In the genomic region with DNA sequence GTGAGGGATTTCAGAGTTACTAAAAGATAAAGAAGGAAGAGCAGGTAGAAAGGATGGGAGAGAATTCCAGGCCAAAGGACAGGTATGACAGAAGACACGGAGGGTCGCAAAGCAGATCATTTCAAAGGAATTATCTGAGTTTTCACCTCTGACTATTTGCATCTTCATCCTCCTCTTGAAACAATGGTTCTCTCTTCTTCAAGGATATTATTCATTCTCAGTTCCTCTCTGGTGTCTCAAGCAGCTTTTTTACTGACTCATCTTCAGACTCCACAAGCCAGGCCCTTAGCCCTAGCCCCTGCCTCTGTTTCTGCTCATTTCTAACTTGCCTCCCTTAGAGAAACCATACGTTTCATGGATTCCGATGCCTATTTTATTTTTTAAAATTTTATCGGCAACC, we compare ENCODE assay signal across 9 cellular contexts. TPM values are rescaled to one million over a fixed set of nuclear protein-coding genes. Genes with fewer than 3 reads are reported as not detected.
DNase-seq lines count a peak whose midpoint lies in the region; ATAC-seq, FAIRE-seq and TF ChIP-seq lines count a peak whose summit lies in the region.
"Had no signal": no experiment of that assay in that cellular context is flagged by ENCODE, and none has a peak within 500 bp of the region (broad histone marks: within the 10 kb centered on the region; RNA-seq: fewer than 3 reads in every experiment).

No MANE protein-coding gene starts in this region.

- DNase-seq in mammary epithelial cell (peak; percentile 62), tibial nerve (ENCODE audit: low spot score in 2 of 2) (no peak), HepG2 (ENCODE audit: low spot score) (no peak), progenitor cell of endocrine pancreas (ENCODE audit: low spot score, unreplicated experiment) (no peak)
- no peak for DNase-seq in activated effector memory CD4-positive, alpha-beta T cell treated with anti-CD3 and anti-CD28 coated beads, Interleukin-2, amount 50 U/mL, for 16 hours
- DNase-seq: EL had no signal

- H3K27ac Mint-ChIP-seq in progenitor cell of endocrine pancreas = no peak overlapping the region

- H3K36me3 ChIP-seq in mammary epithelial cell (ENCODE audit: insufficient read depth, low read length) (peaks cover 20% of the 10 kb centered on the region), tibial nerve (peaks cover 0 to 92% (median 0%) of the 10 kb centered on the region in 3 donors), HepG2 (replicated peaks in 1 of 2; ENCODE audit: control insufficient read depth in 1 of 2, insufficient read depth in 2 of 2, low read length in 2 of 2) (peaks cover 9 to 34% of the 10 kb centered on the region in 2 experiments)

- H3K9me3 ChIP-seq in mammary epithelial cell (replicated peaks; ENCODE audit: insufficient read depth, low read length) = peaks cover 12% of the 10 kb centered on the region
- H3K9me3 ChIP-seq in tibial nerve = no peaks in the 10 kb centered on the region
- H3K9me3 ChIP-seq in HepG2 (ENCODE audit: low read length) = no peaks in the 10 kb centered on the region

- H3K79me2 ChIP-seq in mammary epithelial cell (ENCODE audit: insufficient read depth, low read length) (peaks cover 11% of the 10 kb centered on the region), HepG2 (ENCODE audit: insufficient read depth, low read length) (no peaks in the 10 kb centered on the region)

- intact Hi-C loops in mammary epithelial cell (cut with micrococcal nuclease) (loop anchor here (2.0 kb wide), 1 partner anchor 14 kb away; the partner anchor contains the start of gene DDX59), HepG2 (cut with micrococcal nuclease; ENCODE audit: unreplicated experiment) (no loop called here)

- ATAC-seq in GM18508 (IDR thresholded peaks at IDR 0.05; ENCODE audit: insufficient read depth, unreplicated experiment) = peak; percentile 91
- ATAC-seq in GM21390 (IDR thresholded peaks at IDR 0.05; ENCODE audit: unreplicated experiment) = peak; percentile 94
- ATAC-seq in HG03108 (IDR thresholded peaks at IDR 0.05; ENCODE audit: unreplicated experiment) = peak; percentile 91
- no peak for ATAC-seq in HepG2

- H2AFZ ChIP-seq in mammary epithelial cell (ENCODE audit: low read depth, low read length) (no peak overlapping the region), HepG2 (ENCODE audit: low read length) (no peak overlapping the region)

- H3K9ac ChIP-seq in mammary epithelial cell (ENCODE audit: insufficient read depth, low read length) (peak overlapping the region; percentile 69), HepG2 (ENCODE audit: insufficient read depth, low read depth, low read length) (no peak overlapping the region)

- H3K9me3 Mint-ChIP-seq in progenitor cell of endocrine pancreas (ENCODE audit: low read depth) = no peaks in the 10 kb centered on the region

- H3K27me3 ChIP-seq in mammary epithelial cell (ENCODE audit: insufficient read depth, low read length) = no peaks in the 10 kb centered on the region
- no peaks in the 10 kb centered on the region for H3K27me3 ChIP-seq in tibial nerve
- no peaks in the 10 kb centered on the region for H3K27me3 ChIP-seq in HepG2 (ENCODE audit: control insufficient read depth in 1 of 2, insufficient read depth in 2 of 2, low read length in 2 of 2)

- POLR2A ChIA-PET in HepG2 (lab: Yijun Ruan, JAX) = no interaction called here

- H3K27me3 Mint-ChIP-seq in progenitor cell of endocrine pancreas = no peaks in the 10 kb centered on the region

- TF ChIP-seq POLR2A in tibial nerve (IDR thresholded peaks at IDR 0.05) (no peak), HepG2 (IDR thresholded peaks at IDR 0.05; ENCODE audit: insufficient read depth in 1 of 2, low read depth in 2 of 2, low read length in 2 of 2) (no peak)

- CTCF ChIA-PET in mammary epithelial cell (lab: Charles Lee; ENCODE audit: low non-redundant PET) = no interaction called here
- CTCF ChIA-PET in HepG2 (lab: Yijun Ruan, JAX; ENCODE audit: low intra/inter-chr PET ratio, low total read pairs) = no interaction called here

- WGBS in mammary epithelial cell (ENCODE audit: low coverage, missing lambda C conversion rate) = 53% methylated on average over 5 of the region's 5 CpGs
- 90 to 92% methylated on average over 5 of the region's 5 CpGs for WGBS in tibial nerve, 2 donors
- WGBS in HepG2 (ENCODE audit: low lambda C conversion rate) = 97% methylated on average over 5 of the region's 5 CpGs

- H3K4me1 Mint-ChIP-seq in progenitor cell of endocrine pancreas (ENCODE audit: low read depth) = no peaks in the 10 kb centered on the region

- TF ChIP-seq EP300 in tibial nerve (IDR thresholded peaks at IDR 0.05) (no peak), HepG2 (IDR thresholded peaks at IDR 0.05; ENCODE audit: low read depth in 2 of 2, low read length in 2 of 2) (no peak), HepG2 (CRISPR knock-in tag; IDR thresholded peaks at IDR 0.05; ENCODE audit: borderline replicate concordance) (no peak)

- H4K20me1 ChIP-seq in mammary epithelial cell (ENCODE audit: insufficient read depth, low read length) (no peaks in the 10 kb centered on the region), HepG2 (ENCODE audit: insufficient read depth, low read length) (no peaks in the 10 kb centered on the region)

- dilution Hi-C loops in mammary epithelial cell (cut with HindIII; ENCODE audit: low sequenced_read_pairs) = no loop called here

- no peak for FAIRE-seq in HepG2 (lab: Jason Lieb, UNC)

- TF ChIP-seq RAD21 in HepG2 (CRISPR knock-in tag; IDR thresholded peaks at IDR 0.05) = no peak

- H3K4me1 ChIP-seq in mammary epithelial cell (ENCODE audit: insufficient read depth, low read length) (peaks cover 32% of the 10 kb centered on the region), tibial nerve (no peaks in the 10 kb centered on the region), HepG2 (ENCODE audit: insufficient read depth, low read length) (no peaks in the 10 kb centered on the region)

- no peak overlapping the region for H3K4me3 Mint-ChIP-seq in progenitor cell of endocrine pancreas (ENCODE audit: low read depth)

- peaks cover 25% of the 10 kb centered on the region for H3K36me3 Mint-ChIP-seq in progenitor cell of endocrine pancreas (ENCODE audit: insufficient read depth)

- BruUV-seq in mammary epithelial cell (replicated peaks; lab: Mats Ljungman, UMichigan) (TSS peak; percentile 72), HepG2 (replicated peaks; lab: Mats Ljungman, UMichigan) (no TSS peak)

- H3K4me3 ChIP-seq in mammary epithelial cell (replicated peaks in 1 of 3; ENCODE audit: insufficient read depth in 1 of 3, low read depth in 2 of 3, low read length in 3 of 3) (no peak overlapping the region), tibial nerve (no peak overlapping the region), HepG2 (replicated peaks in 1 of 3; ENCODE audit: insufficient read depth in 1 of 3, low read depth in 2 of 3, low read length in 3 of 3) (no peak overlapping the region)

- H3K27ac ChIP-seq in mammary epithelial cell (ENCODE audit: insufficient read depth, low read depth, low read length) (peak overlapping the region; percentile 89), tibial nerve (no peak overlapping the region), HepG2 (ENCODE audit: extremely low read length, insufficient read depth, low read length) (no peak overlapping the region)

- H3K4me2 ChIP-seq in mammary epithelial cell (ENCODE audit: insufficient read depth, low read depth, low read length) (peak overlapping the region; percentile 52), HepG2 (ENCODE audit: low read depth, low read length) (no peak overlapping the region)

- in situ Hi-C loops in mammary epithelial cell (cut with MboI; ENCODE audit: low sequenced_read_pairs in 2 of 2) (no loop called here), HepG2 (cut with HindIII; ENCODE audit: extremely low pct_ligation_motif_present, low pct_unique_long_range_greater_than_20kb) (no loop called here)

- no peak for TF ChIP-seq CTCF in mammary epithelial cell (conservative IDR thresholded peaks at IDR 0.05 in 1 of 2, IDR thresholded peaks at IDR 0.05 in 1 of 2; ENCODE audit: extremely low read depth in 1 of 2, insufficient read depth in 1 of 2, low read depth in 1 of 2, low read length in 2 of 2)
- TF ChIP-seq CTCF in tibial nerve (IDR thresholded peaks at IDR 0.05) = no peak
- no peak for TF ChIP-seq CTCF in HepG2 (CRISPR knock-in tag; IDR thresholded peaks at IDR 0.05)
- TF ChIP-seq CTCF in progenitor cell of endocrine pancreas (IDR thresholded peaks at IDR 0.05; ENCODE audit: unreplicated experiment) = no peak

RNA-seq across cellular contexts. Expression of gene DDX59, which starts 15.0 kb away (rescaled TPM):
- total RNA-seq in mammary epithelial cell = 10 to 100 TPM in 1 of 2 donors, 1 to 10 TPM in 1; 8.7 to 20.0 TPM
- 9.2 TPM for polyA plus RNA-seq in mammary epithelial cell
- 11.5 TPM for polyA minus RNA-seq in mammary epithelial cell
- total RNA-seq in tibial nerve = 10 to 100 TPM; 11.4 to 31.5 (median 18.5) TPM
- 14.8 and 21.7 TPM in 2 replicates for total RNA-seq in HepG2 (2016; rRNA removed; fragmentation: Illumina TruSeq; extraction: Trizol)
- total RNA-seq in HepG2 (2016; cell fraction: cytosol; rRNA removed; fragmentation: Illumina TruSeq; extraction: Trizol; ENCODE audit: low read depth) = 9.7 and 10.1 TPM in 2 replicates
- 15.3 and 21.6 TPM in 2 replicates for total RNA-seq in HepG2 (2016; cell fraction: insoluble cytoplasmic fraction; rRNA removed; fragmentation: Illumina TruSeq; extraction: Trizol)
- total RNA-seq in HepG2 (2016; cell fraction: membrane; rRNA removed; fragmentation: Illumina TruSeq; extraction: Trizol) = 15.6 and 16.7 TPM in 2 replicates
- 9.1 and 12.1 TPM in 2 replicates for total RNA-seq in HepG2 (2016; cell fraction: nucleus; rRNA removed; fragmentation: Illumina TruSeq; extraction: Trizol)
- polyA plus RNA-seq in HepG2 (2011; rRNA removed) = 11.5 and 12.1 TPM in 2 replicates
- 6.3 and 9.1 TPM in 2 replicates for polyA plus RNA-seq in HepG2 (2011; cell fraction: cytosol; rRNA removed)
- 6.7 and 7.1 TPM in 2 replicates for polyA plus RNA-seq in HepG2 (2011; cell fraction: nucleus; rRNA removed)
- polyA plus RNA-seq in HepG2 (2012) = 9.1 and 10.8 TPM in 2 replicates
- polyA plus RNA-seq in HepG2 (2016; cell fraction: cytosol; fragmentation: Illumina TruSeq; extraction: Trizol; ENCODE audit: low read depth) = 4.8 and 6.4 TPM in 2 replicates
- polyA plus RNA-seq in HepG2 (2016; cell fraction: insoluble cytoplasmic fraction; fragmentation: Illumina TruSeq; extraction: Trizol; ENCODE audit: low read depth) = 23.9 and 24.2 TPM in 2 replicates
- 7.6 and 9.1 TPM in 2 replicates for polyA plus RNA-seq in HepG2 (2016; cell fraction: membrane; fragmentation: Illumina TruSeq; extraction: Trizol; ENCODE audit: low read depth)
- 20.1 and 20.2 TPM in 2 replicates for polyA plus RNA-seq in HepG2 (2016; cell fraction: nucleus; fragmentation: Illumina TruSeq; extraction: Trizol; ENCODE audit: insufficient read depth, low read depth)
- polyA minus RNA-seq in HepG2 (2011; rRNA and poly(A)+ RNA removed; ENCODE audit: low replicate concordance) = 4.5 and 17.0 TPM in 2 replicates
- polyA minus RNA-seq in HepG2 (2011; cell fraction: cytosol; rRNA and poly(A)+ RNA removed) = 4.5 and 6.7 TPM in 2 replicates
- polyA minus RNA-seq in HepG2 (2011; cell fraction: nucleus; rRNA and poly(A)+ RNA removed) = 12.6 and 15.3 TPM in 2 replicates
- total RNA-seq in progenitor cell of endocrine pancreas = 19.2 and 21.6 TPM in 2 replicates

RNA-seq across cellular contexts. Expression of gene KIF14, which starts 34.1 kb away (rescaled TPM):
- total RNA-seq in mammary epithelial cell (10 to 100 TPM in 1 of 2 donors, under 1 TPM in 1; 0.67 to 11.7 TPM), tibial nerve (under 1 TPM in 2 of 4 donors, not detected in 2; 0.20 to 0.30 TPM), HepG2 (2016; rRNA removed; fragmentation: Illumina TruSeq; extraction: Trizol) (11.2 and 17.5 TPM in 2 replicates), progenitor cell of endocrine pancreas (7.8 and 7.9 TPM in 2 replicates)
- polyA plus RNA-seq in mammary epithelial cell (5.3 TPM), HepG2 (2011; rRNA removed) (1.5 and 3.3 TPM in 2 replicates)
- 7.4 TPM for polyA minus RNA-seq in mammary epithelial cell
- total RNA-seq in HepG2 (2016; cell fraction: cytosol; rRNA removed; fragmentation: Illumina TruSeq; extraction: Trizol; ENCODE audit: low read depth) = 2.7 and 3.1 TPM in 2 replicates
- total RNA-seq in HepG2 (2016; cell fraction: insoluble cytoplasmic fraction; rRNA removed; fragmentation: Illumina TruSeq; extraction: Trizol) = 10.9 and 17.7 TPM in 2 replicates
- total RNA-seq in HepG2 (2016; cell fraction: membrane; rRNA removed; fragmentation: Illumina TruSeq; extraction: Trizol) = 3.5 and 4.2 TPM in 2 replicates
- 10.2 and 10.3 TPM in 2 replicates for total RNA-seq in HepG2 (2016; cell fraction: nucleus; rRNA removed; fragmentation: Illumina TruSeq; extraction: Trizol)
- 0.79 and 0.88 TPM in 2 replicates for polyA plus RNA-seq in HepG2 (2011; cell fraction: cytosol; rRNA removed)
- polyA plus RNA-seq in HepG2 (2011; cell fraction: nucleus; rRNA removed) = 1.7 and 2.1 TPM in 2 replicates
- polyA plus RNA-seq in HepG2 (2012) = 1.9 and 4.0 TPM in 2 replicates
- polyA plus RNA-seq in HepG2 (2016; cell fraction: cytosol; fragmentation: Illumina TruSeq; extraction: Trizol; ENCODE audit: low read depth) = 0.09 and 0.12 TPM in 2 replicates
- 7.9 and 9.4 TPM in 2 replicates for polyA plus RNA-seq in HepG2 (2016; cell fraction: insoluble cytoplasmic fraction; fragmentation: Illumina TruSeq; extraction: Trizol; ENCODE audit: low read depth)
- polyA plus RNA-seq in HepG2 (2016; cell fraction: membrane; fragmentation: Illumina TruSeq; extraction: Trizol; ENCODE audit: low read depth) = 0.41 and 0.43 TPM in 2 replicates
- 13.9 and 16.4 TPM in 2 replicates for polyA plus RNA-seq in HepG2 (2016; cell fraction: nucleus; fragmentation: Illumina TruSeq; extraction: Trizol; ENCODE audit: insufficient read depth, low read depth)
- polyA minus RNA-seq in HepG2 (2011; rRNA and poly(A)+ RNA removed; ENCODE audit: low replicate concordance) = 1.3 and 7.8 TPM in 2 replicates
- 3.0 and 3.9 TPM in 2 replicates for polyA minus RNA-seq in HepG2 (2011; cell fraction: cytosol; rRNA and poly(A)+ RNA removed)
- polyA minus RNA-seq in HepG2 (2011; cell fraction: nucleus; rRNA and poly(A)+ RNA removed) = 5.8 and 6.8 TPM in 2 replicates
